In genomic region chr9:73107489-73108069, GRCh38 we compare ENCODE assay signal across 8 cellular contexts. TPM values are rescaled to one million over a fixed set of nuclear protein-coding genes. Genes with fewer than 3 reads are reported as not detected.
DNase-seq lines count a peak whose midpoint lies in the region; ATAC-seq and TF ChIP-seq lines count a peak whose summit lies in the region.
"Not testable (repeated sequence)": the region's sequence is repeated elsewhere in the genome, so short reads cannot be mapped to it uniquely, and the experiment has no call there.

No MANE protein-coding gene starts in this region.

- POLR2A ChIA-PET in SK-N-SH (lab: Yijun Ruan, JAX) = not testable (repeated sequence)

- not testable (repeated sequence) for H3K4ac ChIP-seq in H9 (ENCODE audit: low read depth, low read length); neuronal stem cell (ENCODE audit: low read length)

- H3K56ac ChIP-seq in H9 (ENCODE audit: insufficient read length, low read depth, low read length) = not testable (repeated sequence)

- not testable (repeated sequence) for H3K9me3 Mint-ChIP-seq in H9

- peak; percentile 67 for TF ChIP-seq RAD21 in SK-N-SH (IDR thresholded peaks at IDR 0.05; ENCODE audit: low read length)

- not testable (repeated sequence) for H4K91ac ChIP-seq in H9 (ENCODE audit: insufficient read length, low read depth, low read length); neuronal stem cell (ENCODE audit: low read depth, low read length, poor library complexity)

- CTCF ChIA-PET in SK-N-SH (lab: Yijun Ruan, JAX) = interaction anchor here (0.6 to 1.3 kb wide), 14 partner anchors 9 to 1314 kb away, joined by 3 to 9 read pairs (median 4); no protein-coding TSS in a partner anchor

- not testable (repeated sequence) for H2BK20ac ChIP-seq in H9 (ENCODE audit: low read depth, low read length, poor library complexity, severe bottlenecking)

- H4K20me1 ChIP-seq in H9 (ENCODE audit: control insufficient read depth, insufficient read depth, insufficient read length); SK-N-SH (ENCODE audit: insufficient read depth): not testable (repeated sequence)

- H3K79me2 ChIP-seq in H9 (ENCODE audit: insufficient read depth, low read length); SK-N-SH (ENCODE audit: insufficient read depth): not testable (repeated sequence)

- not testable (repeated sequence) for H3K9me2 ChIP-seq in SK-N-SH

- not testable (repeated sequence) for H3T11ph ChIP-seq in H9 (ENCODE audit: low read length)

- not testable (repeated sequence) for H2AFZ ChIP-seq in H9 (ENCODE audit: low read length); SK-N-SH (ENCODE audit: low read depth); neuronal stem cell (ENCODE audit: low read length)

- not testable (repeated sequence) for H3K4me2 ChIP-seq in H9 (ENCODE audit: insufficient read depth, insufficient read length, low read length); SK-N-SH; neuronal stem cell (ENCODE audit: insufficient read depth, low read length, poor library complexity, severe bottlenecking)

- not testable (repeated sequence) for H2BK12ac ChIP-seq in H9 (ENCODE audit: insufficient read length, low read depth, low read length); neuronal stem cell (ENCODE audit: low read length)

- H4K5ac ChIP-seq in H9 (ENCODE audit: insufficient read length, low read depth, low read length) = not testable (repeated sequence)

- TF ChIP-seq EP300 in SK-N-SH (IDR thresholded peaks at IDR 0.05; ENCODE audit: borderline replicate concordance in 1 of 2, low read depth in 1 of 2, low read length in 1 of 2) = not testable (repeated sequence)

- ATAC-seq in thoracic aorta (ENCODE audit: insufficient number of reproducible peaks, low FRiP score, low read depth) = peak; percentile 65

- H3K4me1 Mint-ChIP-seq in H9 = not testable (repeated sequence)

- not testable (repeated sequence) for H3K36me3 ChIP-seq in SK-N-SH (replicated peaks in 1 of 2; ENCODE audit: control insufficient read depth in 1 of 2, insufficient read depth in 2 of 2, low read length in 1 of 2); neuronal stem cell (replicated peaks in 1 of 2; ENCODE audit: control insufficient read depth in 2 of 2, insufficient read depth in 2 of 2, low read length in 2 of 2); thoracic aorta

- H3K27me3 ChIP-seq in H9 (ENCODE audit: insufficient read depth, low read length); SK-N-SH (ENCODE audit: insufficient read depth); neuronal stem cell (ENCODE audit: control insufficient read depth in 3 of 3, insufficient read depth in 3 of 3, low read depth in 1 of 3, low read length in 3 of 3); thoracic aorta (replicated peaks; ENCODE audit: insufficient read depth): not testable (repeated sequence)

- H2BK15ac ChIP-seq in H9 (ENCODE audit: low read depth, low read length); neuronal stem cell (ENCODE audit: low read length): not testable (repeated sequence)

- not testable (repeated sequence) for H3K27ac ChIP-seq in H9 (ENCODE audit: insufficient read length, low read depth, low read length); SK-N-SH (ENCODE audit: low read depth in 2 of 2, low read length in 1 of 2); neuronal stem cell (replicated peaks; ENCODE audit: low read length); thoracic aorta

- not testable (repeated sequence) for H3K4me1 ChIP-seq in H9 (ENCODE audit: insufficient read depth, low read length); SK-N-SH (ENCODE audit: control insufficient read depth in 1 of 2, insufficient read depth in 2 of 2, low read depth in 1 of 2, low read length in 1 of 2); neuronal stem cell (ENCODE audit: control insufficient read depth in 2 of 2, insufficient read depth in 1 of 2, low read depth in 1 of 2, low read length in 2 of 2); thoracic aorta (ENCODE audit: control insufficient read depth in 1 of 2, low read depth in 2 of 2)

- H3K23me2 ChIP-seq in H9 (ENCODE audit: insufficient read length, low read depth, low read length, poor library complexity, severe bottlenecking) = not testable (repeated sequence)

- H3K23ac ChIP-seq in H9 (ENCODE audit: insufficient read length, low read depth, low read length); neuronal stem cell (ENCODE audit: low read depth, low read length, poor library complexity): not testable (repeated sequence)

- whole genome bisulfite sequencing in H9 (ENCODE audit: extremely low coverage, insufficient read length, low lambda C conversion rate) = no CpG with 5 or more reads among the region's 5 CpGs
- WGBS in SK-N-SH (ENCODE audit: low lambda C conversion rate) = 30% methylated on average over 4 of the region's 5 CpGs
- no CpG with 5 or more reads among the region's 5 CpGs for WGBS in neuronal stem cell (ENCODE audit: extremely low coverage in 2 of 2, insufficient read length in 2 of 2, insufficient replicate concordance in 1 of 2), 2 donors

- not testable (repeated sequence) for H3F3A ChIP-seq in SK-N-SH (replicated peaks; ENCODE audit: insufficient read depth)

- H3K4me3 ChIP-seq in LNCaP clone FGC (ENCODE audit: low read depth, low read length); SK-N-SH (ENCODE audit: low read depth in 2 of 2, low read length in 1 of 2); fibroblast of villous mesenchyme (ENCODE audit: low read depth, low read length); neuronal stem cell (ENCODE audit: low read length in 2 of 2); thoracic aorta: not testable (repeated sequence)

- DNase-seq in GM04504 (ENCODE audit: low read depth) (peak; percentile 32), H9 (peak; percentile 46), LNCaP clone FGC (ENCODE audit: low read depth) (peak; percentile 64), SK-N-SH (peak; percentile 26), fibroblast of villous mesenchyme (ENCODE audit: low read depth) (peak; percentile 65), neuronal stem cell (ENCODE audit: low spot score) (peak; percentile 11)
- DNase-seq in activated effector memory CD4-positive, alpha-beta T cell treated with anti-CD3 and anti-CD28 coated beads, Interleukin-2, amount 50 U/mL, for 16 hours = peak; percentile 82
- DNase-seq in thoracic aorta (ENCODE audit: low spot score) = not testable (repeated sequence)

- H3K27ac Mint-ChIP-seq in H9 = not testable (repeated sequence)

- not testable (repeated sequence) for H2AK5ac ChIP-seq in H9 (ENCODE audit: insufficient read length, low read length); neuronal stem cell (ENCODE audit: low read depth, low read length)

- H3K14ac ChIP-seq in H9 (ENCODE audit: insufficient read depth, low read length); neuronal stem cell (ENCODE audit: low read length): not testable (repeated sequence)

- TF ChIP-seq CTCF in H9 (conservative IDR thresholded peaks at IDR 0.05) (peak; percentile 85), LNCaP clone FGC (IDR thresholded peaks at IDR 0.05; ENCODE audit: control insufficient read depth, extremely low read depth, insufficient read depth) (peak; percentile 76), SK-N-SH (IDR thresholded peaks at IDR 0.05) (peak; percentile 84), fibroblast of villous mesenchyme (IDR thresholded peaks at IDR 0.05; ENCODE audit: insufficient read depth, low read depth, low read length) (peak; percentile 86), thoracic aorta (IDR thresholded peaks at IDR 0.05) (peak; percentile 71)

- H3K18ac ChIP-seq in H9 (ENCODE audit: insufficient read length, low read depth, low read length); neuronal stem cell (ENCODE audit: low read length): not testable (repeated sequence)

- H2BK5ac ChIP-seq in H9 (ENCODE audit: insufficient read length, low read length); neuronal stem cell (ENCODE audit: low read length): not testable (repeated sequence)

- not testable (repeated sequence) for H2BK120ac ChIP-seq in H9 (ENCODE audit: low read depth, low read length, poor library complexity, severe bottlenecking); neuronal stem cell (ENCODE audit: low read depth, low read length)

- H3K27me3 Mint-ChIP-seq in H9 (ENCODE audit: low read depth) = not testable (repeated sequence)

- H3K36me3 Mint-ChIP-seq in H9 (ENCODE audit: insufficient read depth in 1 of 3, low read depth in 3 of 3) = not testable (repeated sequence)

- H3K4me3 Mint-ChIP-seq in H9 = not testable (repeated sequence)

- H3K79me1 ChIP-seq in H9 (ENCODE audit: insufficient read depth, low read depth, low read length, poor library complexity, severe bottlenecking); neuronal stem cell (ENCODE audit: low read depth, low read length): not testable (repeated sequence)

- not testable (repeated sequence) for H3K9ac ChIP-seq in H9 (ENCODE audit: extremely low read depth, insufficient read length, low read length); SK-N-SH; neuronal stem cell (ENCODE audit: low read depth, low read length, poor library complexity)

- not testable (repeated sequence) for H4K8ac ChIP-seq in H9 (replicated peaks; ENCODE audit: insufficient read length, low read depth, low read length); neuronal stem cell (ENCODE audit: low read depth, low read length)

- not testable (repeated sequence) for H3K9me3 ChIP-seq in H9 (ENCODE audit: control insufficient read depth, low read depth, low read length); SK-N-SH; neuronal stem cell (replicated peaks in 1 of 2; ENCODE audit: control insufficient read depth in 2 of 2, insufficient read depth in 1 of 2, low read depth in 1 of 2, low read length in 2 of 2); thoracic aorta

TF ChIP-seq in SK-N-SH, 30 proteins besides CTCF, POLR2A, EP300 and RAD21:
- peak; percentile 68 for TF ChIP-seq SMC3 (IDR thresholded peaks at IDR 0.05; ENCODE audit: low read depth, low read length)

RNA-seq across cellular contexts. Expression of gene ANXA1, which starts 44.1 kb away (rescaled TPM):
- total RNA-seq in H9 (2021) (3.5 and 3.6 TPM in 2 replicates), fibroblast of villous mesenchyme (526 and 798 TPM in 2 replicates), thoracic aorta (100 to 1,000 TPM; 485 to 668 TPM)
- 443 and 608 TPM in 2 replicates for polyA plus RNA-seq in SK-N-SH (2012; rRNA removed)
- 640 and 748 TPM in 2 replicates for polyA plus RNA-seq in SK-N-SH (2012; cell fraction: cytosol; rRNA removed)
- polyA plus RNA-seq in SK-N-SH (2012; cell fraction: nucleus; rRNA removed) = 216 and 495 TPM in 2 replicates
- polyA plus RNA-seq in neuronal stem cell (2013, experiment 1 of 2) = 9.0 TPM
- polyA plus RNA-seq in neuronal stem cell (2013, experiment 2 of 2) = 9.4 TPM

Comparison
In these comparisons a context has a peak if more than half of its experiments do, and no peak if none do; other contexts are left out.
1. RNA of gene ANXA1, which starts 44.1 kb away (total RNA-seq): 526 to 798 TPM in fibroblast of villous mesenchyme and 485 to 668 TPM in thoracic aorta; 3.5 to 3.6 TPM in H9; every median in the first group is over 100 times any median in the second.
2. Peak in every context shown above with its lines, with median percentiles within 50 percentile points of each other: CTCF ChIP-seq.